Comparison of ENCODE assay signal across 13 cellular contexts in genomic region chr4:19945979-19946380, GRCh38.
DNase-seq lines count a peak whose midpoint lies in the region; ATAC-seq and TF ChIP-seq lines count a peak whose summit lies in the region.
"Had no signal": no experiment of that assay in that cellular context is flagged by ENCODE, and none has a peak within 500 bp of the region (broad histone marks: within the 10 kb centered on the region; RNA-seq: fewer than 3 reads in every experiment).

No MANE protein-coding gene starts in this region.

- H4K20me1 ChIP-seq in DND-41 (ENCODE audit: insufficient read depth, low read length), result no peaks in the 10 kb centered on the region

- intact Hi-C loops in activated T-helper 1 cell treated with anti-CD3 and anti-CD28 coated beads, Interleukin-12 subunit alpha, Interleukin-12 subunit beta, Interleukin-2, Interleukin-4 antibody, amounts not matched to agents 30 ng/mL and 10 ng/mL and 1 ng/mL, durations not matched to agents 14 hours and 24 hours and 36 hours (cut with micrococcal nuclease), result no loop called here

- H3K4me2 ChIP-seq in DND-41 (ENCODE audit: insufficient read depth, low read length), result no peak overlapping the region

- no peak overlapping the region for H2AFZ ChIP-seq in DND-41 (ENCODE audit: low read depth, low read length)

- peaks cover 17% of the 10 kb centered on the region for H3K4me1 ChIP-seq in DND-41 (ENCODE audit: insufficient read depth, low read length)

- no peak overlapping the region for H3K4me3 ChIP-seq in DND-41 (ENCODE audit: low read depth in 1 of 2, low read length in 2 of 2)
- H3K4me3 ChIP-seq in MG63, result no peak overlapping the region
- H3K4me3 ChIP-seq: cardiac muscle cell, heart left ventricle had no signal

- H3K4me1 Mint-ChIP-seq in chondrocyte (ENCODE audit: low read depth), result peaks cover 47% of the 10 kb centered on the region
- no peaks in the 10 kb centered on the region for H3K4me1 Mint-ChIP-seq in activated T-helper 1 cell treated with anti-CD3 and anti-CD28 coated beads, Interleukin-12 subunit alpha, Interleukin-12 subunit beta, Interleukin-2, Interleukin-4 antibody, amounts not matched to agents 30 ng/mL and 10 ng/mL and 1 ng/mL, durations not matched to agents 14 hours and 24 hours and 36 hours (ENCODE audit: low read depth)

- H3K27ac ChIP-seq in DND-41 (ENCODE audit: low read length), result no peak overlapping the region
- H3K27ac ChIP-seq: cardiac muscle cell, heart left ventricle had no signal

- ATAC-seq in DND-41 (ENCODE audit: insufficient read depth, low read depth) (peak; percentile 97), HG03457 (IDR thresholded peaks at IDR 0.05; ENCODE audit: unreplicated experiment) (no peak)
- ATAC-seq: heart left ventricle had no signal

- H3K27ac Mint-ChIP-seq in chondrocyte (ENCODE audit: unreplicated experiment), result peak overlapping the region; percentile 18
- no peak overlapping the region for H3K27ac Mint-ChIP-seq in activated T-helper 1 cell treated with anti-CD3 and anti-CD28 coated beads, Interleukin-12 subunit alpha, Interleukin-12 subunit beta, Interleukin-2, Interleukin-4 antibody, amounts not matched to agents 30 ng/mL and 10 ng/mL and 1 ng/mL, durations not matched to agents 14 hours and 24 hours and 36 hours

- H3K36me3 ChIP-seq in DND-41 (ENCODE audit: insufficient read depth, low read length) (no peaks in the 10 kb centered on the region), MG63 (no peaks in the 10 kb centered on the region)
- H3K36me3 ChIP-seq: cardiac muscle cell, heart left ventricle had no signal

- TF ChIP-seq CTCF in DND-41 (IDR thresholded peaks at IDR 0.05; ENCODE audit: borderline replicate concordance, extremely low read depth, low read length, poor library complexity, severe bottlenecking), result no peak
- TF ChIP-seq CTCF in chondrocyte (IDR thresholded peaks at IDR 0.05), result no peak

- H3K9me3 ChIP-seq in DND-41 (ENCODE audit: insufficient read depth, low read length, severe bottlenecking) (no peaks in the 10 kb centered on the region), MG63 (no peaks in the 10 kb centered on the region)
- H3K9me3 ChIP-seq: heart left ventricle had no signal

- peak; percentile 64 for DNase-seq in DND-41
- peak; percentile 35 for DNase-seq in MG63
- no peak for DNase-seq in chondrocyte (ENCODE audit: low spot score)
- DNase-seq in myocyte (ENCODE audit: low read depth), result peak; percentile 49
- DNase-seq in activated T-helper 1 cell treated with anti-CD3 and anti-CD28 coated beads, Interleukin-12 subunit alpha, Interleukin-12 subunit beta, Interleukin-2, Interleukin-4 antibody, amounts not matched to agents 30 ng/mL and 10 ng/mL and 1 ng/mL, durations not matched to agents 14 hours and 24 hours and 36 hours (ENCODE audit: low spot score), result no peak
- DNase-seq in T-helper 2 cell, result no peak
- no peak for DNase-seq in NCI-H345 treated with DMSO at 0.1 percent for 48 hours (lab: John Stamatoyannopoulos, UW; ENCODE audit: unreplicated experiment)
- DNase-seq: heart left ventricle; Karpas-422; NCI-H748 treated with DMSO at 0.1 percent for 48 hours; stimulated activated CD4-positive, alpha-beta T cell treated with anti-CD3 and anti-CD28 coated beads, Interleukin-12 subunit alpha, Interleukin-12 subunit beta, amount 100 ng/mL, for 4 hours had no signal

- no peaks in the 10 kb centered on the region for H3K79me2 ChIP-seq in DND-41 (ENCODE audit: insufficient read depth, low read length)

- H3K27me3 Mint-ChIP-seq in chondrocyte (ENCODE audit: low read depth), result peaks cover 2% of the 10 kb centered on the region
- no peaks in the 10 kb centered on the region for H3K27me3 Mint-ChIP-seq in activated T-helper 1 cell treated with anti-CD3 and anti-CD28 coated beads, Interleukin-12 subunit alpha, Interleukin-12 subunit beta, Interleukin-2, Interleukin-4 antibody, amounts not matched to agents 30 ng/mL and 10 ng/mL and 1 ng/mL, durations not matched to agents 14 hours and 24 hours and 36 hours (ENCODE audit: insufficient read depth)

- no peak overlapping the region for H3K9ac ChIP-seq in DND-41 (ENCODE audit: low read depth, low read length)

- no peaks in the 10 kb centered on the region for H3K36me3 Mint-ChIP-seq in chondrocyte (ENCODE audit: low read depth)
- no peaks in the 10 kb centered on the region for H3K36me3 Mint-ChIP-seq in activated T-helper 1 cell treated with anti-CD3 and anti-CD28 coated beads, Interleukin-12 subunit alpha, Interleukin-12 subunit beta, Interleukin-2, Interleukin-4 antibody, amounts not matched to agents 30 ng/mL and 10 ng/mL and 1 ng/mL, durations not matched to agents 14 hours and 24 hours and 36 hours (ENCODE audit: low read depth)

- H3K27me3 ChIP-seq in DND-41 (ENCODE audit: insufficient read depth, low read length, poor library complexity) (no peaks in the 10 kb centered on the region), MG63 (no peaks in the 10 kb centered on the region)
- H3K27me3 ChIP-seq: cardiac muscle cell, heart left ventricle had no signal

- H3K9me3 Mint-ChIP-seq in chondrocyte (ENCODE audit: low read depth), result peaks cover 5% of the 10 kb centered on the region
- H3K9me3 Mint-ChIP-seq in activated T-helper 1 cell treated with anti-CD3 and anti-CD28 coated beads, Interleukin-12 subunit alpha, Interleukin-12 subunit beta, Interleukin-2, Interleukin-4 antibody, amounts not matched to agents 30 ng/mL and 10 ng/mL and 1 ng/mL, durations not matched to agents 14 hours and 24 hours and 36 hours, result no peaks in the 10 kb centered on the region

- no peak overlapping the region for H3K4me3 Mint-ChIP-seq in chondrocyte (ENCODE audit: unreplicated experiment)
- no peak overlapping the region for H3K4me3 Mint-ChIP-seq in activated T-helper 1 cell treated with anti-CD3 and anti-CD28 coated beads, Interleukin-12 subunit alpha, Interleukin-12 subunit beta, Interleukin-2, Interleukin-4 antibody, amounts not matched to agents 30 ng/mL and 10 ng/mL and 1 ng/mL, durations not matched to agents 14 hours and 24 hours and 36 hours

Comparison
In these comparisons a context has a peak if more than half of its experiments do, and no peak if none do; other contexts are left out.
1. DNase-seq: peak in DND-41 (single experiment), MG63 (single experiment) and myocyte (single experiment); none in chondrocyte (single experiment), activated T-helper 1 cell treated with anti-CD3 and anti-CD28 coated beads, Interleukin-12 subunit alpha, Interleukin-12 subunit beta, Interleukin-2, Interleukin-4 antibody, amounts not matched to agents 30 ng/mL and 10 ng/mL and 1 ng/mL, durations not matched to agents 14 hours and 24 hours and 36 hours (single experiment), T-helper 2 cell (0 of 5) and NCI-H345 treated with DMSO at 0.1 percent for 48 hours (single experiment).